In the genomic region with DNA sequence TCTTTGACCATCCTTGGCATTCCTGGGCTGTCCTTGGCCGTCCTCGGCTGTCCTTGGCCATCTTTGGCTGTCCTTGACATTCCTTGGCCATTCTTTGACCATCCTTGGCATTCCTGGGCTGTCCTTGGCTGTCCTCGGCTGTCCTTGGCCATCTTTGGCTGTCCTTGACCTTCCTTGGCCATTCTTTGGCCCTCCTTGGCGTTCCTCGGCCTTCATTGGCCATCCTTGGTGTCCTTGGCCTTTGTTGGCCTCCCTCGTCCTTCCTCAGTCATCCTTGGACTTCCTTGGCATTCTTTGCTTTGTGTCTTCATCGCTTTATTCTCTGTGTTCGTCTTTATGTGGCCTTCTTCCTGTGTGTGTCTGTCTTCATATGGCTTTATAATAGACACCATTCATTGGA, we compare ENCODE assay signal across 1 cellular context.
TF ChIP-seq lines count a peak whose summit lies in the region.

No MANE protein-coding gene starts in this region.

TF ChIP-seq in H1, 55 proteins besides CTCF, POLR2A, EP300 and RAD21:
- TF ChIP-seq E2F6 (IDR thresholded peaks at IDR 0.05) (no peak), NRF1 (IDR thresholded peaks at IDR 0.05; ENCODE audit: low read depth, low read length) (no peak), SRF (IDR thresholded peaks at IDR 0.05; ENCODE audit: low read depth, low read length) (no peak), CBX8 (IDR thresholded peaks at IDR 0.05; ENCODE audit: borderline replicate concordance, low read depth, low read length) (no peak), TBP (IDR thresholded peaks at IDR 0.05; ENCODE audit: low read depth, low read length) (no peak), HDAC2 (IDR thresholded peaks at IDR 0.05; ENCODE audit: borderline replicate concordance in 1 of 2, low read depth in 2 of 2, low read length in 2 of 2) (no peak), POU5F1 (IDR thresholded peaks at IDR 0.05; ENCODE audit: low read depth, low read length) (no peak), USF2 (IDR thresholded peaks at IDR 0.05; ENCODE audit: low read length) (no peak), RNF2 (IDR thresholded peaks at IDR 0.05; ENCODE audit: borderline replicate concordance, low read depth, low read length, missing control alignments, poor library complexity, severe bottlenecking) (no peak), CREB1 (IDR thresholded peaks at IDR 0.05) (no peak), SAP30 (IDR thresholded peaks at IDR 0.05; ENCODE audit: insufficient read depth, insufficient replicate concordance, low read length) (no peak), MAFK (IDR thresholded peaks at IDR 0.05; ENCODE audit: low read depth, low read length) (no peak), ATF2 (IDR thresholded peaks at IDR 0.05; ENCODE audit: low read length) (no peak), TCF12 (IDR thresholded peaks at IDR 0.05; ENCODE audit: low read depth, low read length) (no peak), RXRA (IDR thresholded peaks at IDR 0.05; ENCODE audit: insufficient read depth, low read depth, low read length) (no peak), SP1 (IDR thresholded peaks at IDR 0.05; ENCODE audit: low read depth, low read length) (no peak), EZH2 (IDR thresholded peaks at IDR 0.05; ENCODE audit: low read depth, low read length, severe bottlenecking) (no peak), POLR2AphosphoS5 (IDR thresholded peaks at IDR 0.05; ENCODE audit: low read depth, low read length) (no peak), BRCA1 (IDR thresholded peaks at IDR 0.05; ENCODE audit: low read depth, low read length) (no peak)
